In the genomic region with DNA sequence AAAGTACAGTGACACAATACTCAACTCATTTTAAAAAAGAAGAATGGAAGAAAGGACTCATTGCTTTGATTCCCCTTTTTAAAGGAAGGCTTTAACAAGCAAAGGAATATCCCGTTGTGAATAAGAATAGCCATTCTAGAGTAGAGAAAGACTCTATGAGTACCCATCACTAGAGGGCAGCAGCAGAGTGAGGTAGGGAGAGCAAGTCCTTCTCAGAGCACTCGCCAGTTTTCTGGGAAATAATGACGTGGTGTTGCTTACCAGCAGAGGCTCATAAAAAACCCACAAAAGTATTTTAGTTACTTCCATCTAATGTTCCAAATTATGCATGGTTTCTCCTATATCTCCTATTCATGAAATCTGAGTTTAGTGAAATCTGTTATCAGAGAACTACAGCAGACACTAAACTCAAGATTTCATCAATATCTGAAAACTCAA, we compare ENCODE assay signal across 8 cellular contexts.
A peak's percentile ranks its signal among the peaks of the same experiment; 100 is the strongest.
DNase-seq lines count a peak whose midpoint lies in the region; ATAC-seq and TF ChIP-seq lines count a peak whose summit lies in the region.

No MANE protein-coding gene starts in this region.

- no peaks in the 10 kb centered on the region for H3K9me3 Mint-ChIP-seq in type B pancreatic cell

- peak; percentile 33 for TF ChIP-seq EP300 in ovary (IDR thresholded peaks at IDR 0.05)

- peak; percentile 84 for TF ChIP-seq CTCF in DND-41 (IDR thresholded peaks at IDR 0.05; ENCODE audit: borderline replicate concordance, extremely low read depth, low read length, poor library complexity, severe bottlenecking)
- peak; percentile 93 for TF ChIP-seq CTCF in Loucy (conservative IDR thresholded peaks at IDR 0.05; ENCODE audit: low read length)
- TF ChIP-seq CTCF in RWPE1 (conservative IDR thresholded peaks at IDR 0.05; ENCODE audit: low read depth): peak; percentile 84
- TF ChIP-seq CTCF in ovary (IDR thresholded peaks at IDR 0.05): peak; percentile 46 to 67 (median 63)
- peak; percentile 89 for TF ChIP-seq CTCF in type B pancreatic cell (conservative IDR thresholded peaks at IDR 0.05)

- H3K9ac ChIP-seq in DND-41 (ENCODE audit: low read depth, low read length) (no peak overlapping the region), Loucy (ENCODE audit: low read depth, low read length, poor library complexity, severe bottlenecking) (no peak overlapping the region)

- WGBS in ovary, 3 donors: 0 to 3% (median 2%) methylated on average over 3 of the region's 3 CpGs

- H3F3A ChIP-seq in Loucy (ENCODE audit: low read depth): peaks cover 5% of the 10 kb centered on the region

- H3K9me3 ChIP-seq in DND-41 (ENCODE audit: insufficient read depth, low read length, severe bottlenecking) (no peaks in the 10 kb centered on the region), Loucy (ENCODE audit: insufficient read depth, low read depth, low read length) (no peaks in the 10 kb centered on the region), ovary (no peaks in the 10 kb centered on the region)

- no peak overlapping the region for H3K4me3 Mint-ChIP-seq in type B pancreatic cell

- no peak for TF ChIP-seq POLR2A in ovary (IDR thresholded peaks at IDR 0.05)

- DNase-seq in DND-41: peak; percentile 75
- peak; percentile 76 for DNase-seq in RWPE1 (ENCODE audit: low spot score)
- peak; percentile 84 for DNase-seq in activated effector memory CD4-positive, alpha-beta T cell treated with anti-CD3 and anti-CD28 coated beads, Interleukin-2, amount 50 U/mL, for 16 hours
- peak; percentile 75 for DNase-seq in foreskin melanocyte
- peak; percentile 40 to 82 (median 62) for DNase-seq in ovary
- no peak for DNase-seq in type B pancreatic cell (ENCODE audit: extremely low spot score, unreplicated experiment)

- H3K4me2 ChIP-seq in DND-41 (ENCODE audit: insufficient read depth, low read length) (no peak overlapping the region), Loucy (ENCODE audit: low read depth, low read length, poor library complexity, severe bottlenecking) (no peak overlapping the region)

- no peaks in the 10 kb centered on the region for H4K20me1 ChIP-seq in DND-41 (ENCODE audit: insufficient read depth, low read length)
- peaks cover 10% of the 10 kb centered on the region for H4K20me1 ChIP-seq in Loucy (ENCODE audit: insufficient read depth, low read length, poor library complexity, severe bottlenecking)

- ATAC-seq in DND-41 (ENCODE audit: insufficient read depth, low read depth) (peak; percentile 98), GM21723 (IDR thresholded peaks at IDR 0.05; ENCODE audit: unreplicated experiment) (peak; percentile 92)

- no peak overlapping the region for H2AFZ ChIP-seq in DND-41 (ENCODE audit: low read depth, low read length)
- no peak overlapping the region for H2AFZ ChIP-seq in Loucy (ENCODE audit: low read length)

- intact Hi-C loops in ovary (cut with DNase I): loop anchor here in 2 of 4 donors (5.0 to 10.0 kb wide), 3 partner anchors 74 to 1444 kb away; a partner anchor contains a TSS

- POLR2A ChIA-PET in RWPE1 (lab: Yijun Ruan, JAX; ENCODE audit: low non-redundant PET): no interaction called here

- H3K9me2 ChIP-seq in Loucy (replicated peaks; ENCODE audit: low read depth, low read length): no peaks in the 10 kb centered on the region

- no peak overlapping the region for H3K4me3 ChIP-seq in DND-41 (ENCODE audit: low read depth in 1 of 2, low read length in 2 of 2)
- no peak overlapping the region for H3K4me3 ChIP-seq in Loucy (ENCODE audit: low read length, poor library complexity, severe bottlenecking)
- H3K4me3 ChIP-seq in ovary: no peak overlapping the region

- H3K27ac ChIP-seq in DND-41 (ENCODE audit: low read length) (no peak overlapping the region), RWPE1 (no peak overlapping the region), ovary (no peak overlapping the region)

- H3K4me1 ChIP-seq in DND-41 (ENCODE audit: insufficient read depth, low read length): peaks cover 11% of the 10 kb centered on the region
- peaks cover 12% of the 10 kb centered on the region for H3K4me1 ChIP-seq in Loucy (ENCODE audit: insufficient read depth, low read length, poor library complexity, severe bottlenecking)
- no peaks in the 10 kb centered on the region for H3K4me1 ChIP-seq in ovary (ENCODE audit: insufficient read depth)

- no peaks in the 10 kb centered on the region for H3K27me3 Mint-ChIP-seq in type B pancreatic cell

- H3K36me3 Mint-ChIP-seq in type B pancreatic cell: peaks cover 18% of the 10 kb centered on the region

- no peaks in the 10 kb centered on the region for H3K4me1 Mint-ChIP-seq in type B pancreatic cell (ENCODE audit: unreplicated experiment)

- H3K27me3 ChIP-seq in DND-41 (ENCODE audit: insufficient read depth, low read length, poor library complexity): no peaks in the 10 kb centered on the region
- no peaks in the 10 kb centered on the region for H3K27me3 ChIP-seq in Loucy (ENCODE audit: insufficient read depth, low read length, poor library complexity, severe bottlenecking)
- H3K27me3 ChIP-seq in ovary: no peaks in the 10 kb centered on the region

- H3K79me2 ChIP-seq in DND-41 (ENCODE audit: insufficient read depth, low read length): no peaks in the 10 kb centered on the region
- no peaks in the 10 kb centered on the region for H3K79me2 ChIP-seq in Loucy (ENCODE audit: insufficient read depth, low read length)

- H3K36me3 ChIP-seq in DND-41 (ENCODE audit: insufficient read depth, low read length): peaks cover 93% of the 10 kb centered on the region
- peaks cover 89% of the 10 kb centered on the region for H3K36me3 ChIP-seq in Loucy (ENCODE audit: insufficient read depth, low read length)
- H3K36me3 ChIP-seq in ovary: no peaks in the 10 kb centered on the region

- CTCF ChIA-PET in RWPE1 (lab: Yijun Ruan, JAX): interaction anchor here (1.4 kb wide), 1 partner anchor 137 kb away, joined by 7 read pairs; no protein-coding TSS in a partner anchor

- no peak overlapping the region for H3K27ac Mint-ChIP-seq in type B pancreatic cell
